9 cellular contexts compared by ENCODE assay signal in genomic region chr2:55862673-55863390, GRCh38.
A peak's percentile ranks its signal among the peaks of the same experiment; 100 is the strongest.
DNase-seq lines count a peak whose midpoint lies in the region; ATAC-seq, FAIRE-seq and TF ChIP-seq lines count a peak whose summit lies in the region.
"Had no signal": no experiment of that assay in that cellular context is flagged by ENCODE, and none has a peak within 500 bp of the region (broad histone marks: within the 10 kb centered on the region; RNA-seq: fewer than 3 reads in every experiment).

No MANE protein-coding gene starts in this region.

- no peak overlapping the region for H3K14ac ChIP-seq in H9 (ENCODE audit: insufficient read depth, low read length)

- H3K4me1 Mint-ChIP-seq in H9 = no peaks in the 10 kb centered on the region

- H3T11ph ChIP-seq in H9 (ENCODE audit: low read length) = no peak overlapping the region

- H3K18ac ChIP-seq in H9 (ENCODE audit: insufficient read length, low read depth, low read length) = no peak overlapping the region

- 87 to 89% methylated on average over 7 of the region's 7 CpGs for WGBS in body of pancreas, 2 donors
- 81 to 83% methylated on average over 7 of the region's 7 CpGs for WGBS in upper lobe of left lung, 2 donors
- no CpG with 5 or more reads among the region's 7 CpGs for WGBS in H9 (ENCODE audit: extremely low coverage, insufficient read length, low lambda C conversion rate)

- no peak overlapping the region for H3K4ac ChIP-seq in H9 (ENCODE audit: low read depth, low read length)

- H3K27me3 Mint-ChIP-seq in H9 (ENCODE audit: low read depth) = no peaks in the 10 kb centered on the region

- H4K91ac ChIP-seq in H9 (ENCODE audit: insufficient read length, low read depth, low read length) = no peak overlapping the region

- no peaks in the 10 kb centered on the region for H3K9me3 Mint-ChIP-seq in H9

- H2BK120ac ChIP-seq in H9 (ENCODE audit: low read depth, low read length, poor library complexity, severe bottlenecking) = no peak overlapping the region

- H3K79me1 ChIP-seq in H9 (ENCODE audit: insufficient read depth, low read depth, low read length, poor library complexity, severe bottlenecking) = no peaks in the 10 kb centered on the region

- H3K9me3 ChIP-seq in body of pancreas = peaks cover 0 to 4% (median 0%) of the 10 kb centered on the region in 3 donors
- no peaks in the 10 kb centered on the region for H3K9me3 ChIP-seq in kidney (ENCODE audit: control insufficient read depth in 1 of 2, low read length in 2 of 2)
- H3K9me3 ChIP-seq in upper lobe of left lung = no peaks in the 10 kb centered on the region
- H3K9me3 ChIP-seq in H9 (ENCODE audit: control insufficient read depth, low read depth, low read length) = no peaks in the 10 kb centered on the region

- H3K79me2 ChIP-seq in H9 (ENCODE audit: insufficient read depth, low read length) = no peaks in the 10 kb centered on the region

- H2BK20ac ChIP-seq in H9 (ENCODE audit: low read depth, low read length, poor library complexity, severe bottlenecking) = no peak overlapping the region

- H3K23ac ChIP-seq in H9 (ENCODE audit: insufficient read length, low read depth, low read length) = no peak overlapping the region

- no peaks in the 10 kb centered on the region for H3K23me2 ChIP-seq in H9 (ENCODE audit: insufficient read length, low read depth, low read length, poor library complexity, severe bottlenecking)

- no peak overlapping the region for H3K27ac Mint-ChIP-seq in H9

- no peaks in the 10 kb centered on the region for H3K36me3 ChIP-seq in body of pancreas (replicated peaks in 1 of 2; ENCODE audit: insufficient read depth in 1 of 2, low read depth in 2 of 2)
- no peaks in the 10 kb centered on the region for H3K36me3 ChIP-seq in kidney (ENCODE audit: control insufficient read depth in 1 of 2, insufficient read depth in 2 of 2, low read length in 2 of 2)
- peaks cover 0 to 3% (median 0%) of the 10 kb centered on the region in 4 donors for H3K36me3 ChIP-seq in upper lobe of left lung

- H2BK5ac ChIP-seq in H9 (ENCODE audit: insufficient read length, low read length) = no peak overlapping the region

- no peak overlapping the region for H2AK5ac ChIP-seq in H9 (ENCODE audit: insufficient read length, low read length)

- peak in 3 of 4 donors; percentile 77 to 98 (median 89) for TF ChIP-seq EP300 in upper lobe of left lung (IDR thresholded peaks at IDR 0.05)

- H3K4me1 ChIP-seq in body of pancreas = peaks cover 4% of the 10 kb centered on the region
- no peaks in the 10 kb centered on the region for H3K4me1 ChIP-seq in kidney (ENCODE audit: control insufficient read depth in 1 of 2, insufficient read depth in 1 of 2, low read depth in 1 of 2, low read length in 2 of 2)
- peaks cover 14 to 18% (median 15%) of the 10 kb centered on the region in 4 donors for H3K4me1 ChIP-seq in upper lobe of left lung
- H3K4me1 ChIP-seq in H9 (ENCODE audit: insufficient read depth, low read length) = no peaks in the 10 kb centered on the region

- ATAC-seq in body of pancreas = peak; percentile 93
- peak; percentile 93 to 94 for ATAC-seq in upper lobe of left lung (ENCODE audit: low FRiP score in 2 of 2)
- no peak for ATAC-seq in left lobe of liver
- no peak for ATAC-seq in HG03520 (IDR thresholded peaks at IDR 0.05; ENCODE audit: unreplicated experiment)

- H4K20me1 ChIP-seq in H9 (ENCODE audit: control insufficient read depth, insufficient read depth, insufficient read length) = no peaks in the 10 kb centered on the region

- no peak for TF ChIP-seq POLR2A in body of pancreas (IDR thresholded peaks at IDR 0.05)
- no peak for TF ChIP-seq POLR2A in upper lobe of left lung (IDR thresholded peaks at IDR 0.05)

- H3K56ac ChIP-seq in H9 (ENCODE audit: insufficient read length, low read depth, low read length) = no peak overlapping the region

- H3K9ac ChIP-seq in kidney (ENCODE audit: low read length in 2 of 2) = no peak overlapping the region
- H3K9ac ChIP-seq in H9 (ENCODE audit: extremely low read depth, insufficient read length, low read length) = no peak overlapping the region

- peak overlapping the region in 2 of 4 donors; percentile 21 to 46 for H3K27ac ChIP-seq in body of pancreas
- H3K27ac ChIP-seq in kidney (ENCODE audit: low read depth in 2 of 2, low read length in 2 of 2) = no peak overlapping the region
- peak overlapping the region; percentile 70 to 82 (median 76) for H3K27ac ChIP-seq in upper lobe of left lung
- no peak overlapping the region for H3K27ac ChIP-seq in H9 (ENCODE audit: insufficient read length, low read depth, low read length)

- no peak overlapping the region for H3K4me2 ChIP-seq in H9 (ENCODE audit: insufficient read depth, insufficient read length, low read length)

- DNase-seq in HT1080 (ENCODE audit: low read depth) (peak; percentile 96), body of pancreas (peak in 2 of 4 donors; percentile 48 to 59), kidney (no peak), upper lobe of left lung (peak in 1 of 2 donors; percentile 74), left lobe of liver (ENCODE audit: low spot score) (no peak), NCI-H1105 treated with DMSO at 0.1 percent for 48 hours (lab: John Stamatoyannopoulos, UW) (no peak), H9 (no peak)
- DNase-seq: RPMI8226 had no signal

- H3K36me3 Mint-ChIP-seq in H9 (ENCODE audit: insufficient read depth in 1 of 3, low read depth in 3 of 3) = no peaks in the 10 kb centered on the region

- peak; percentile 89 for FAIRE-seq in kidney (lab: Jason Lieb, UNC)

- no peak overlapping the region for H2BK15ac ChIP-seq in H9 (ENCODE audit: low read depth, low read length)

- no peak overlapping the region for H2BK12ac ChIP-seq in H9 (ENCODE audit: insufficient read length, low read depth, low read length)

- TF ChIP-seq CTCF in body of pancreas (IDR thresholded peaks at IDR 0.05) = no peak
- TF ChIP-seq CTCF in kidney (IDR thresholded peaks at IDR 0.05; ENCODE audit: borderline replicate concordance, extremely low read depth, insufficient read depth) = no peak
- no peak for TF ChIP-seq CTCF in upper lobe of left lung (IDR thresholded peaks at IDR 0.05)
- TF ChIP-seq CTCF in H9 (conservative IDR thresholded peaks at IDR 0.05) = no peak

- H3K4me3 Mint-ChIP-seq in H9 = no peak overlapping the region

- H4K8ac ChIP-seq in H9 (replicated peaks; ENCODE audit: insufficient read length, low read depth, low read length) = no peak overlapping the region

- H3K4me3 ChIP-seq in body of pancreas (no peak overlapping the region), kidney (ENCODE audit: low read length in 2 of 2) (no peak overlapping the region), upper lobe of left lung (no peak overlapping the region)

- no peak overlapping the region for H2AFZ ChIP-seq in H9 (ENCODE audit: low read length)

- no peak overlapping the region for H4K5ac ChIP-seq in H9 (ENCODE audit: insufficient read length, low read depth, low read length)

- intact Hi-C loops in body of pancreas (cut with DNase I) = no loop called here
- intact Hi-C loops in kidney (cut with DNase I) = no loop called here

- H3K27me3 ChIP-seq in body of pancreas (no peaks in the 10 kb centered on the region), upper lobe of left lung (no peaks in the 10 kb centered on the region), H9 (ENCODE audit: insufficient read depth, low read length) (no peaks in the 10 kb centered on the region)

Comparison
In these comparisons a context has a peak if more than half of its experiments do, and no peak if none do; other contexts are left out.
1. ATAC-seq: peak in body of pancreas (single experiment) and upper lobe of left lung (2 of 2); none in left lobe of liver (single experiment) and HG03520 (single experiment).
2. H3K27ac ChIP-seq: peak in upper lobe of left lung (4 of 4); none in kidney (0 of 2) and H9 (single experiment).